ENCODE assay signal across 8 cellular contexts in the genomic region with DNA sequence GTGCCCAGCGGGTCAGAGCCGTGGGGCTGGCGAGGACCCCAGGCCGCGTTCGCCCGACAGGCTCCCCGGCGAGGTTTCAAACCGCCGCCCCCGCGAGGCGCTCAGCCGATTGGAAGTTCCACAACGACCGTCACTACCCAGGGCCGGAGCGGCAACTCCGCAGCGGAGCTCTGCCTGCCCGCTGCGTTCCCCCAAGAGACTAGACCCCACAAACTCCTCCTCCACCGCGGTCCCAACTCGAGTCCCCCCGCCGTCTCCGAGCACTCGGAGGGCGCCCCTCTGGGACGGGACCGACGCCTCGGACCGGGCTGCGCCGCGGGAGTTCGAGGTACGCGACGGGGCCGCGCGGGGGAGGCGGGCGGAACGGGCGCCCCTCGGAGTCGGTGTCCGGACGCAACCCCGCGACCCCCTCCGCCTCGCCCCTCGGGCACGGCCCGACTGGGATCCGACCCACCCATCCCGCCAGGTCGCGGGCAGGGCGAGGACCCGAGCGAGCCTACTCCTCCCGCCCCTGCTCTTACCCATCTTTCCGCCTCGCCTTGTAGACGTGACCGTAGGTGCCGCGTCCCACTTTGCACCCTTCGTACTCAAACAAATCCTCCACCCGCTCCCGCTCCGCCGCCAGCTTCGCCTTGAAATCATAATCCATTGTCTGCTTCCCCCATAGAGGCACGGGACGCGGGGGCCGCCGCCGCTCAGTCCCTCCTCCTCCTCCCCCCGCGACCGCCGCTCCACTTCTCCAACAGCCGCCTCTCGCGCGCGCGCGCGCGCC. TPM values are rescaled to one million over a fixed set of nuclear protein-coding genes. Genes with fewer than 3 reads are reported as not detected.
DNase-seq lines count a peak whose midpoint lies in the region; ATAC-seq and TF ChIP-seq lines count a peak whose summit lies in the region.

No MANE protein-coding gene starts in this region.

- peaks cover 19% of the 10 kb centered on the region for H3K4me1 Mint-ChIP-seq in T-helper 17 cell

- H2AFZ ChIP-seq in hepatocyte, result peak overlapping the region; percentile 92

- peaks cover 2% of the 10 kb centered on the region for H3K36me3 Mint-ChIP-seq in T-helper 17 cell (ENCODE audit: low read depth)

- H3K27me3 Mint-ChIP-seq in T-helper 17 cell, result no peaks in the 10 kb centered on the region

- H4K20me1 ChIP-seq in hepatocyte (ENCODE audit: insufficient read depth, poor library complexity, severe bottlenecking), result peaks cover 18% of the 10 kb centered on the region

- peaks cover 3 to 6% of the 10 kb centered on the region in 2 donors for H3K4me1 ChIP-seq in ascending aorta
- peaks cover 9% of the 10 kb centered on the region for H3K4me1 ChIP-seq in hepatocyte (ENCODE audit: insufficient read depth)

- H3K27ac Mint-ChIP-seq in T-helper 17 cell, result peak overlapping the region; percentile 92

- H3K36me3 ChIP-seq in ascending aorta (no peaks in the 10 kb centered on the region), hepatocyte (replicated peaks; ENCODE audit: insufficient read depth, low read depth) (no peaks in the 10 kb centered on the region)

- H3K9me3 ChIP-seq in T-helper 17 cell (ENCODE audit: control insufficient read depth, low read length, poor library complexity, severe bottlenecking), result no peaks in the 10 kb centered on the region
- H3K9me3 ChIP-seq in ascending aorta, result no peaks in the 10 kb centered on the region
- no peaks in the 10 kb centered on the region for H3K9me3 ChIP-seq in hepatocyte (ENCODE audit: low read depth)

- peaks cover 51% of the 10 kb centered on the region for H3K79me2 ChIP-seq in hepatocyte

- intact Hi-C loops in ascending aorta (cut with DNase I), result loop anchor here (1.0 to 10.0 kb wide), 8 partner anchors 60 to 1720 kb away; partner anchors contain the start of genes AMD1, CEP57L1, GTF3C6 and REV3L

- peak overlapping the region; percentile 98 for H3K4me3 Mint-ChIP-seq in T-helper 17 cell

- H3K4me2 ChIP-seq in hepatocyte, result peak overlapping the region; percentile 88

- H3K27me3 ChIP-seq in ascending aorta, result no peaks in the 10 kb centered on the region
- H3K27me3 ChIP-seq in hepatocyte, result no peaks in the 10 kb centered on the region

- no peak for TF ChIP-seq CTCF in ascending aorta (IDR thresholded peaks at IDR 0.05)
- TF ChIP-seq CTCF in hepatocyte (IDR thresholded peaks at IDR 0.05; ENCODE audit: poor library complexity), result no peak

- H3K4me3 ChIP-seq in Jurkat, Clone E6-1 (ENCODE audit: low read length), result peak overlapping the region; percentile 89
- H3K4me3 ChIP-seq in ascending aorta (peak overlapping the region; percentile 97), hepatocyte (peak overlapping the region; percentile 65)

- H3K27ac ChIP-seq in ascending aorta, result peak overlapping the region; percentile 93 to 98
- peak overlapping the region; percentile 90 for H3K27ac ChIP-seq in hepatocyte

- no peaks in the 10 kb centered on the region for H3K9me2 ChIP-seq in hepatocyte (replicated peaks; ENCODE audit: insufficient read depth)

- DNase-seq in DMS 273 (lab: John Stamatoyannopoulos, UW; ENCODE audit: unreplicated experiment) (peak; percentile 79), T-helper 17 cell (peak; percentile 31 to 44 (median 38)), ascending aorta (ENCODE audit: low spot score in 2 of 2) (peak in 1 of 2 donors; percentile 77), hepatocyte (ENCODE audit: low spot score) (peak; percentile 78), retina (peak; percentile 97), GOT3 (lab: John Stamatoyannopoulos, UW) (no peak)
- peak; percentile 26 for DNase-seq in Jurkat, Clone E6-1 (ENCODE audit: low read depth, low spot score)

- ATAC-seq in GM21526 (IDR thresholded peaks at IDR 0.05; ENCODE audit: low FRiP score, unreplicated experiment), result peak; percentile 9
- peak; percentile 4 for ATAC-seq in T-helper 17 cell

- WGBS in hepatocyte (ENCODE audit: low lambda C conversion rate, missing lambda C conversion rate), result 2% methylated on average over 38 of the region's 100 CpGs

RNA-seq across cellular contexts. Expression of gene CDK19, which starts 0.6 kb away (rescaled TPM):
- polyA plus RNA-seq in Jurkat, Clone E6-1 (2012; ENCODE audit: insufficient read depth, insufficient read length), result 13.3 TPM
- total RNA-seq in T-helper 17 cell (10 to 100 TPM; 17.1 to 17.7 TPM), ascending aorta (5.2 TPM), hepatocyte (14.3 and 18.6 TPM in 2 replicates)
- polyA plus RNA-seq in hepatocyte, result 3.0 and 7.3 TPM in 2 replicates

RNA-seq across cellular contexts. Expression of gene AMD1, which starts 59.9 kb away (rescaled TPM):
- polyA plus RNA-seq in Jurkat, Clone E6-1 (2012; ENCODE audit: insufficient read depth, insufficient read length), result 95.7 TPM
- total RNA-seq in T-helper 17 cell, result 100 to 1,000 TPM; 101 to 121 TPM
- 19.1 TPM for total RNA-seq in ascending aorta
- total RNA-seq in hepatocyte, result 106 and 108 TPM in 2 replicates
- polyA plus RNA-seq in hepatocyte, result 38.5 and 42.7 TPM in 2 replicates
